Comparison of ENCODE assay signal across 17 cellular contexts in genomic region chr16:56936950-56937349, GRCh38. TPM values are rescaled to one million over a fixed set of nuclear protein-coding genes. Genes with fewer than 3 reads are reported as not detected.
DNase-seq lines count a peak whose midpoint lies in the region; ATAC-seq and TF ChIP-seq lines count a peak whose summit lies in the region.
"Had no signal": no experiment of that assay in that cellular context is flagged by ENCODE, and none has a peak within 500 bp of the region (broad histone marks: within the 10 kb centered on the region; RNA-seq: fewer than 3 reads in every experiment).

No MANE protein-coding gene starts in this region.

- H3K4me3 ChIP-seq in Panc1 (ENCODE audit: low read depth in 2 of 2, low read length in 2 of 2): no peak overlapping the region
- H3K4me3 ChIP-seq in fibroblast of the aortic adventitia (ENCODE audit: low read depth, low read length): peak overlapping the region; percentile 93
- H3K4me3 ChIP-seq: BLaER1, lung, ovary had no signal

- H3K36me3 Mint-ChIP-seq in activated naive CD4-positive, alpha-beta T cell treated with anti-CD3 and anti-CD28 coated beads for 36 hours (ENCODE audit: low read depth): peaks cover 87% of the 10 kb centered on the region
- peaks cover 100% of the 10 kb centered on the region for H3K36me3 Mint-ChIP-seq in MCF 10A (ENCODE audit: insufficient read depth, unreplicated experiment)

- intact Hi-C loops in activated naive CD4-positive, alpha-beta T cell treated with anti-CD3 and anti-CD28 coated beads for 36 hours (cut with micrococcal nuclease): loop anchor here (10.0 kb wide), 1 partner anchor 598 kb away; the partner anchor contains the start of gene CCDC102A
- intact Hi-C loops in Panc1 (cut with micrococcal nuclease; ENCODE audit: unreplicated experiment) (loop anchor here (10.0 kb wide), 1 partner anchor 62 kb away; no protein-coding TSS in a partner anchor), MCF 10A (cut with micrococcal nuclease) (loop anchor here (10.0 kb wide), 1 partner anchor 228 kb away; no protein-coding TSS in a partner anchor)

- in situ Hi-C loops in Panc1 (cut with HindIII; ENCODE audit: low pct_unique_long_range_greater_than_20kb, low sequenced_read_pairs): no loop called here

- no peaks in the 10 kb centered on the region; the same call in none of the 2 replicates for H3K4me1 ChIP-seq in Panc1 (ENCODE audit: control insufficient read depth, insufficient read depth, low read length)

- H3K9me3 ChIP-seq in Panc1 (ENCODE audit: control insufficient read depth, insufficient read depth, low read depth, low read length): no peaks in the 10 kb centered on the region
- H3K9me3 ChIP-seq: BLaER1, ovary had no signal

- H3K27me3 ChIP-seq in Panc1 (ENCODE audit: control insufficient read depth, insufficient read depth, low read length): no peaks in the 10 kb centered on the region
- H3K27me3 ChIP-seq: BLaER1, ovary had no signal

- POLR2A ChIA-PET in Panc1 (lab: Charles Lee): no interaction called here
- POLR2A ChIA-PET in MCF 10A (lab: Yijun Ruan, JAX): interaction anchor here (0.6 to 1.5 kb wide), 5 partner anchors 9 to 434 kb away, joined by 3 to 6 read pairs (median 4); partner anchors contain the start of genes PSME3IP1 and RSPRY1

- no peak overlapping the region for H3K4me3 Mint-ChIP-seq in activated naive CD4-positive, alpha-beta T cell treated with anti-CD3 and anti-CD28 coated beads for 36 hours
- H3K4me3 Mint-ChIP-seq in stimulated activated naive CD8-positive, alpha-beta T cell treated with anti-CD3 and anti-CD28 coated beads, Interleukin-15, amount 100 ng/mL, for 72 hours: peak overlapping the region; percentile 94 to 97
- H3K4me3 Mint-ChIP-seq in MCF 10A (ENCODE audit: unreplicated experiment): no peak overlapping the region
- H3K4me3 Mint-ChIP-seq: activated naive CD8-positive, alpha-beta T cell treated with anti-CD3 and anti-CD28 coated beads, Interleukin-2, amount 10 ng/mL, durations not matched to agents 7 days and 5 days had no signal

- BruUV-seq in Panc1 (replicated peaks; lab: Mats Ljungman, UMichigan): no TSS peak
- no TSS peak for BruUV-seq in MCF 10A (replicated peaks; lab: Mats Ljungman, UMichigan)

- no peaks in the 10 kb centered on the region for H3K27me3 Mint-ChIP-seq in activated naive CD4-positive, alpha-beta T cell treated with anti-CD3 and anti-CD28 coated beads for 36 hours (ENCODE audit: low read depth)
- no peaks in the 10 kb centered on the region for H3K27me3 Mint-ChIP-seq in stimulated activated naive CD8-positive, alpha-beta T cell treated with anti-CD3 and anti-CD28 coated beads, Interleukin-15, amount 100 ng/mL, for 72 hours
- H3K27me3 Mint-ChIP-seq in MCF 10A (ENCODE audit: insufficient read depth, unreplicated experiment): no peaks in the 10 kb centered on the region
- H3K27me3 Mint-ChIP-seq: activated naive CD8-positive, alpha-beta T cell treated with anti-CD3 and anti-CD28 coated beads, Interleukin-2, amount 10 ng/mL, durations not matched to agents 7 days and 5 days had no signal

- H3K27ac ChIP-seq in Panc1 (ENCODE audit: low read length): peak overlapping the region; percentile 44; the same call in 1 of the 2 replicates
- H3K27ac ChIP-seq: BLaER1, ovary had no signal

- no peak for TF ChIP-seq CTCF in Panc1 (IDR thresholded peaks at IDR 0.05)
- no peak for TF ChIP-seq CTCF in fibroblast of the aortic adventitia (IDR thresholded peaks at IDR 0.05; ENCODE audit: insufficient read depth, low read length)
- no peak for TF ChIP-seq CTCF in MCF 10A (IDR thresholded peaks at IDR 0.05; ENCODE audit: unreplicated experiment)

- CTCF ChIA-PET in activated naive CD4-positive, alpha-beta T cell treated with anti-CD3 and anti-CD28 coated beads for 36 hours (lab: Charles Lee): interaction anchor here (0.6 to 0.9 kb wide), 3 partner anchors 69 to 315 kb away, joined by 3 to 5 read pairs (median 3); no protein-coding TSS in a partner anchor
- CTCF ChIA-PET in Panc1 (lab: Charles Lee): no interaction called here
- CTCF ChIA-PET in MCF 10A (lab: Yijun Ruan, JAX): interaction anchor here (0.6 to 1.5 kb wide), 4 partner anchors 12 to 144 kb away, joined by 4 to 5 read pairs (median 4); no protein-coding TSS in a partner anchor

- H3K9me3 Mint-ChIP-seq in activated naive CD4-positive, alpha-beta T cell treated with anti-CD3 and anti-CD28 coated beads for 36 hours: no peaks in the 10 kb centered on the region
- H3K9me3 Mint-ChIP-seq in stimulated activated naive CD8-positive, alpha-beta T cell treated with anti-CD3 and anti-CD28 coated beads, Interleukin-15, amount 100 ng/mL, for 72 hours: no peaks in the 10 kb centered on the region
- no peaks in the 10 kb centered on the region for H3K9me3 Mint-ChIP-seq in MCF 10A (ENCODE audit: unreplicated experiment)
- H3K9me3 Mint-ChIP-seq: activated naive CD8-positive, alpha-beta T cell treated with anti-CD3 and anti-CD28 coated beads, Interleukin-2, amount 10 ng/mL, durations not matched to agents 7 days and 5 days had no signal

- peak overlapping the region; percentile 98 for H3K27ac Mint-ChIP-seq in activated naive CD4-positive, alpha-beta T cell treated with anti-CD3 and anti-CD28 coated beads for 36 hours
- H3K27ac Mint-ChIP-seq in stimulated activated naive CD8-positive, alpha-beta T cell treated with anti-CD3 and anti-CD28 coated beads, Interleukin-15, amount 100 ng/mL, for 72 hours: peak overlapping the region; percentile 98 to 100
- H3K27ac Mint-ChIP-seq in MCF 10A (ENCODE audit: low read depth, unreplicated experiment): no peak overlapping the region
- H3K27ac Mint-ChIP-seq: activated naive CD8-positive, alpha-beta T cell treated with anti-CD3 and anti-CD28 coated beads, Interleukin-2, amount 10 ng/mL, durations not matched to agents 7 days and 5 days had no signal

- DNase-seq in activated naive CD4-positive, alpha-beta T cell treated with anti-CD3 and anti-CD28 coated beads for 36 hours: no peak
- no peak for DNase-seq in activated naive CD4-positive, alpha-beta T cell treated with Interleukin-2 at 50 U/mL for 16 hours
- no peak for DNase-seq in Panc1 (ENCODE audit: low read depth, low spot score)
- peak; percentile 35 for DNase-seq in fibroblast of the aortic adventitia (ENCODE audit: low read depth)
- no peak for DNase-seq in stimulated activated naive CD8-positive, alpha-beta T cell treated with anti-CD3 and anti-CD28 coated beads, Interleukin-15, amount 100 ng/mL, for 72 hours
- DNase-seq in stimulated activated CD4-positive, alpha-beta T cell treated with anti-CD3 and anti-CD28 coated beads, Interleukin-4, amount 100 ng/mL, for 24 hours: no peak
- DNase-seq in MCF 10A (ENCODE audit: unreplicated experiment): no peak
- no peak for DNase-seq in SKM-1 (lab: John Stamatoyannopoulos, UW; ENCODE audit: unreplicated experiment)
- DNase-seq: activated CD4-positive, alpha-beta T cell treated with anti-CD3 and anti-CD28 coated beads for 1 hour; activated naive CD8-positive, alpha-beta T cell treated with anti-CD3 and anti-CD28 coated beads, Interleukin-2, amount 10 ng/mL, durations not matched to agents 7 days and 5 days; HCEC 1CT; NCI-H1436 treated with DMSO at 0.1 percent for 48 hours; ovary; stimulated activated CD4-positive, alpha-beta T cell treated with anti-CD3 and anti-CD28 coated beads, Interleukin-15, amount 100 ng/mL, for 24 hours; SW 1271 had no signal

- H3K36me3 ChIP-seq in Panc1 (ENCODE audit: control insufficient read depth, insufficient read depth, low read length): peaks cover 35% of the 10 kb centered on the region
- H3K36me3 ChIP-seq: ovary had no signal

- peaks cover 73% of the 10 kb centered on the region for H3K4me1 Mint-ChIP-seq in activated naive CD4-positive, alpha-beta T cell treated with anti-CD3 and anti-CD28 coated beads for 36 hours (ENCODE audit: low read depth)
- peaks cover 72% of the 10 kb centered on the region for H3K4me1 Mint-ChIP-seq in stimulated activated naive CD8-positive, alpha-beta T cell treated with anti-CD3 and anti-CD28 coated beads, Interleukin-15, amount 100 ng/mL, for 72 hours
- H3K4me1 Mint-ChIP-seq in MCF 10A (ENCODE audit: insufficient read depth, unreplicated experiment): peaks cover 8% of the 10 kb centered on the region

- ATAC-seq in Panc1: no peak
- no peak for ATAC-seq in stimulated activated naive CD8-positive, alpha-beta T cell treated with anti-CD3 and anti-CD28 coated beads, Interleukin-15, amount 100 ng/mL, for 72 hours

RNA-seq across cellular contexts. Expression of gene HERPUD1, which starts 5.0 kb away (rescaled TPM):
- 100 to 1,000 TPM; 118 to 120 TPM for total RNA-seq in activated naive CD4-positive, alpha-beta T cell treated with anti-CD3 and anti-CD28 coated beads for 36 hours
- total RNA-seq in Panc1 (2021; ENCODE audit: unreplicated experiment): 45.2 TPM
- 32.4 TPM for polyA plus RNA-seq in Panc1 (2012; ENCODE audit: insufficient read length)
- 34.0 and 151 TPM in 2 replicates for total RNA-seq in fibroblast of the aortic adventitia (ENCODE audit: low replicate concordance)
- 201 and 242 TPM in 2 replicates for total RNA-seq in MCF 10A (2022)

RNA-seq across cellular contexts. Expression of gene CETP, which starts 24.8 kb away (rescaled TPM):
- total RNA-seq in activated naive CD4-positive, alpha-beta T cell treated with anti-CD3 and anti-CD28 coated beads for 36 hours: not detected
- total RNA-seq in Panc1 (2021; ENCODE audit: unreplicated experiment) (not detected), fibroblast of the aortic adventitia (ENCODE audit: low replicate concordance) (not detected in 2 replicates), MCF 10A (2022) (not detected in 2 replicates)
- not detected for polyA plus RNA-seq in Panc1 (2012; ENCODE audit: insufficient read length)
- total RNA-seq: activated naive CD8-positive, alpha-beta T cell treated with anti-CD3 and anti-CD28 coated beads, Interleukin-2, amount 10 ng/mL, durations not matched to agents 7 days and 5 days had no signal

RNA-seq across cellular contexts. Expression of gene NLRC5, which starts 52.4 kb away (rescaled TPM):
- 100 to 1,000 TPM; 104 to 119 TPM for total RNA-seq in activated naive CD4-positive, alpha-beta T cell treated with anti-CD3 and anti-CD28 coated beads for 36 hours
- total RNA-seq in Panc1 (2021; ENCODE audit: unreplicated experiment) (8.8 TPM), fibroblast of the aortic adventitia (ENCODE audit: low replicate concordance) (13.0 and 31.0 TPM in 2 replicates), MCF 10A (2022) (8.0 and 14.5 TPM in 2 replicates)
- polyA plus RNA-seq in Panc1 (2012; ENCODE audit: insufficient read length): 3.6 TPM

Comparison
In these comparisons a context has a peak if more than half of its experiments do, and no peak if none do; other contexts are left out.
1. H3K4me3 Mint-ChIP-seq: peak in stimulated activated naive CD8-positive, alpha-beta T cell treated with anti-CD3 and anti-CD28 coated beads, Interleukin-15, amount 100 ng/mL, for 72 hours (2 of 2); none in activated naive CD4-positive, alpha-beta T cell treated with anti-CD3 and anti-CD28 coated beads for 36 hours (single experiment) and MCF 10A (single experiment).